Comparison of ENCODE assay signal across 8 cellular contexts in genomic region chr5:178153530-178154340, GRCh38. TPM values are rescaled to one million over a fixed set of nuclear protein-coding genes. Genes with fewer than 3 reads are reported as not detected.
A peak's percentile ranks its signal among the peaks of the same experiment; 100 is the strongest.
DNase-seq lines count a peak whose midpoint lies in the region; ATAC-seq and TF ChIP-seq lines count a peak whose summit lies in the region.

NHP2 (minus strand) TSS chr5:178153885; CDS start chr5:178153817, 68 bp downstream.

- peak; percentile 97 for ATAC-seq in GM21717 (IDR thresholded peaks at IDR 0.05; ENCODE audit: unreplicated experiment)

- DNase-seq in DMS153 treated with DMSO at 0.1 percent for 48 hours (lab: John Stamatoyannopoulos, UW; ENCODE audit: unreplicated experiment) (peak; percentile 81), KBM-7 (peak; percentile 98)
- peak; percentile 99 for DNase-seq in activated T-cell treated with anti-CD3 and anti-CD28 coated beads, Interleukin-2, amount 50 U/mL, for 24 hours
- peak; percentile 94 to 97 for DNase-seq in stimulated activated CD8-positive, alpha-beta memory T cell treated with anti-CD3 and anti-CD28 coated beads, Interleukin-7, amount 100 ng/mL, for 1 hour (ENCODE audit: low read depth in 2 of 2)

- peak within 1 kb of the TSS; percentile 67 for H3K9ac ChIP-seq in mucosa of stomach (ENCODE audit: low read length)

- H3K4me1 ChIP-seq in esophagus (ENCODE audit: control insufficient read depth in 2 of 2, insufficient read depth in 2 of 2, low read length in 1 of 2) (peaks cover 0 to 10% of the 10 kb centered on the region in 2 donors), mucosa of stomach (ENCODE audit: control insufficient read depth, insufficient read depth, low read length) (peaks cover 11% of the 10 kb centered on the region)

- peaks cover 4 to 19% of the 10 kb centered on the region in 2 donors for H3K36me3 ChIP-seq in esophagus (ENCODE audit: control insufficient read depth in 2 of 2, insufficient read depth in 2 of 2, low read length in 1 of 2)
- peaks cover 3% of the 10 kb centered on the region for H3K36me3 ChIP-seq in mucosa of stomach (ENCODE audit: control insufficient read depth, insufficient read depth, low read length)

- H3K36me3 Mint-ChIP-seq in activated T-cell treated with anti-CD3 and anti-CD28 coated beads, Interleukin-2, amount 50 U/mL, for 24 hours (ENCODE audit: low read depth), result peaks cover 50% of the 10 kb centered on the region

- peaks cover 51% of the 10 kb centered on the region for H3K4me1 Mint-ChIP-seq in activated T-cell treated with anti-CD3 and anti-CD28 coated beads, Interleukin-2, amount 50 U/mL, for 24 hours (ENCODE audit: low read depth)

- H3K4me3 Mint-ChIP-seq in activated T-cell treated with anti-CD3 and anti-CD28 coated beads, Interleukin-2, amount 50 U/mL, for 24 hours, result peak within 1 kb of the TSS; percentile 97

- in situ Hi-C loops in KBM-7 (cut with MboI; ENCODE audit: low pct_unique_long_range_greater_than_20kb, low sequenced_read_pairs), result loop anchor here (10.0 kb wide), 1 partner anchor 79 kb away; no protein-coding TSS in a partner anchor

- H3K9me3 Mint-ChIP-seq in activated T-cell treated with anti-CD3 and anti-CD28 coated beads, Interleukin-2, amount 50 U/mL, for 24 hours, result no peaks in the 10 kb centered on the region

- H3K27me3 Mint-ChIP-seq in activated T-cell treated with anti-CD3 and anti-CD28 coated beads, Interleukin-2, amount 50 U/mL, for 24 hours, result no peaks in the 10 kb centered on the region

- H3K4me3 ChIP-seq in esophagus (ENCODE audit: low read depth in 1 of 2, low read length in 2 of 2), result peak within 1 kb of the TSS; percentile 68 to 77
- H3K4me3 ChIP-seq in mucosa of stomach (ENCODE audit: low read length), result peak within 1 kb of the TSS; percentile 68

- peak within 1 kb of the TSS; percentile 95 for H3K27ac Mint-ChIP-seq in activated T-cell treated with anti-CD3 and anti-CD28 coated beads, Interleukin-2, amount 50 U/mL, for 24 hours

- H3K9me3 ChIP-seq in esophagus (ENCODE audit: control insufficient read depth in 2 of 2, insufficient read depth in 1 of 2, low read depth in 1 of 2, low read length in 1 of 2) (no peaks in the 10 kb centered on the region), mucosa of stomach (ENCODE audit: control insufficient read depth, low read length) (no peaks in the 10 kb centered on the region)

- WGBS in esophagus, 2 donors, result 2% methylated on average over 63 to 68 of the region's 68 CpGs

- H3K27me3 ChIP-seq in esophagus (ENCODE audit: control insufficient read depth in 1 of 2, insufficient read depth in 2 of 2, low read length in 2 of 2), result no peaks in the 10 kb centered on the region
- no peaks in the 10 kb centered on the region for H3K27me3 ChIP-seq in mucosa of stomach (ENCODE audit: control insufficient read depth, insufficient read depth, low read length)

- peak within 1 kb of the TSS; percentile 66 to 91 for H3K27ac ChIP-seq in esophagus (ENCODE audit: low read depth in 2 of 2, low read length in 1 of 2)

TF ChIP-seq in PFSK-1, 5 proteins besides CTCF, POLR2A, EP300 and RAD21:
- TF ChIP-seq SIN3A (IDR thresholded peaks at IDR 0.05; ENCODE audit: borderline replicate concordance, insufficient read depth, low read length), result no peak; the same call in 1 of the 2 replicates
- peak; percentile 71 for TF ChIP-seq POLR2AphosphoS5 (IDR thresholded peaks at IDR 0.05; ENCODE audit: low read depth, low read length)
- peak; percentile 81 for TF ChIP-seq FOXP2 (optimal IDR thresholded peaks at IDR 0.05; ENCODE audit: borderline replicate concordance, extremely low read depth, extremely low read length, insufficient read depth)
- TF ChIP-seq TAF1 (IDR thresholded peaks at IDR 0.05; ENCODE audit: borderline replicate concordance, insufficient read depth, low read length), result peak; percentile 55; the same call in 1 of the 2 replicates

RNA-seq across cellular contexts. Expression of gene NHP2, which starts in this region (rescaled TPM):
- polyA plus RNA-seq in PFSK-1 (2012; ENCODE audit: insufficient read length, low read depth), result 304 TPM
- polyA plus RNA-seq in esophagus, result 100 to 1,000 TPM; 126 to 238 TPM

Comparison
In these comparisons a context has a peak if more than half of its experiments do, and no peak if none do; other contexts are left out.
1. Peak in every context shown above with its lines: DNase-seq, ATAC-seq, H3K4me3 ChIP-seq and H3K27ac ChIP-seq.